In genomic region chr4:107988763-107989035, GRCh38 we compare ENCODE assay signal across 11 cellular contexts. TPM values are rescaled to one million over a fixed set of nuclear protein-coding genes. Genes with fewer than 3 reads are reported as not detected.
DNase-seq lines count a peak whose midpoint lies in the region; ATAC-seq and TF ChIP-seq lines count a peak whose summit lies in the region.
"Had no signal": no experiment of that assay in that cellular context is flagged by ENCODE, and none has a peak within 500 bp of the region (broad histone marks: within the 10 kb centered on the region; RNA-seq: fewer than 3 reads in every experiment).

No MANE protein-coding gene starts in this region.

- H3K27me3 ChIP-seq in BLaER1 treated with 17β-estradiol and CSF1 and Interleukin-3, amounts not matched to agents 10 nM and 100 nM, result no peaks in the 10 kb centered on the region
- H3K27me3 ChIP-seq: adrenal gland had no signal

- DNase-seq in GM12865 (ENCODE audit: low read depth), result no peak
- no peak for DNase-seq in T-helper 17 cell
- DNase-seq in memory B cell (ENCODE audit: low spot score in 2 of 2), result no peak
- no peak for DNase-seq in SIG-M5 treated with dmso at 0.1 percent for 504 hours (lab: John Stamatoyannopoulos, UW; ENCODE audit: unreplicated experiment)
- no peak for DNase-seq in NCI-H128 (lab: John Stamatoyannopoulos, UW; ENCODE audit: unreplicated experiment)
- DNase-seq in SW 1271 (lab: John Stamatoyannopoulos, UW), result no peak
- DNase-seq: EL; stimulated activated naive CD8-positive, alpha-beta T cell treated with anti-CD3 and anti-CD28 coated beads, Interleukin-15, Interleukin-2, amounts not matched to agents 100 U/mL and 50 U/mL, for 24 hours had no signal

- no peaks in the 10 kb centered on the region for H3K27me3 Mint-ChIP-seq in T-helper 17 cell
- no peaks in the 10 kb centered on the region for H3K27me3 Mint-ChIP-seq in memory B cell

- H3K36me3 ChIP-seq in BLaER1 treated with 17β-estradiol and CSF1 and Interleukin-3, amounts not matched to agents 10 nM and 100 nM, result no peaks in the 10 kb centered on the region; a peak in 1 of 22 replicates
- H3K36me3 ChIP-seq: adrenal gland had no signal

- H3K4me1 ChIP-seq in BLaER1 treated with 17β-estradiol and CSF1 and Interleukin-3, amounts not matched to agents 10 nM and 100 nM, result peaks cover 38 to 54% (median 41%) of the 10 kb centered on the region in 10 experiments

- no peak overlapping the region for H3K27ac ChIP-seq in BLaER1 treated with 17β-estradiol and CSF1 and Interleukin-3, amounts not matched to agents 10 nM and 100 nM

- H3K36me3 Mint-ChIP-seq in T-helper 17 cell (ENCODE audit: low read depth), result no peaks in the 10 kb centered on the region
- no peaks in the 10 kb centered on the region for H3K36me3 Mint-ChIP-seq in memory B cell

- H4K20me1 ChIP-seq in BLaER1 treated with 17β-estradiol and CSF1 and Interleukin-3, amounts not matched to agents 10 nM and 100 nM, result peaks cover 0 to 31% (median 17%) of the 10 kb centered on the region in 11 experiments; a peak in 11 of 22 replicates

- H3K9me3 ChIP-seq in BLaER1 treated with 17β-estradiol and CSF1 and Interleukin-3, amounts not matched to agents 10 nM and 100 nM (replicated peaks in 1 of 11), result no peaks in the 10 kb centered on the region
- H3K9me3 ChIP-seq in T-helper 17 cell (ENCODE audit: control insufficient read depth, low read length, poor library complexity, severe bottlenecking), result no peaks in the 10 kb centered on the region
- H3K9me3 ChIP-seq: adrenal gland had no signal

- no peaks in the 10 kb centered on the region for H3K9me3 Mint-ChIP-seq in memory B cell

- H3K4me1 Mint-ChIP-seq in T-helper 17 cell (peaks cover 18% of the 10 kb centered on the region), memory B cell (peaks cover 29% of the 10 kb centered on the region)

- H3K4me3 Mint-ChIP-seq in T-helper 17 cell, result peak overlapping the region; percentile 9
- H3K4me3 Mint-ChIP-seq in memory B cell, result no peak overlapping the region

- H3K4me2 ChIP-seq in BLaER1 treated with 17β-estradiol and CSF1 and Interleukin-3, amounts not matched to agents 10 nM and 100 nM, result peak overlapping the region; percentile 80 to 92 (median 86); a peak in 20 of 22 replicates

- ATAC-seq in T-helper 17 cell, result no peak
- no peak for ATAC-seq in memory B cell (ENCODE audit: low read depth)
- ATAC-seq in HG02610 (IDR thresholded peaks at IDR 0.05; ENCODE audit: unreplicated experiment), result no peak

- no peak for TF ChIP-seq CTCF in GM12865 (IDR thresholded peaks at IDR 0.05; ENCODE audit: insufficient read depth, low read depth, low read length, missing control alignments)

- no peak overlapping the region for H3K27ac Mint-ChIP-seq in T-helper 17 cell
- H3K27ac Mint-ChIP-seq in memory B cell, result peak overlapping the region; percentile 41

- H3K9ac ChIP-seq in BLaER1 treated with 17β-estradiol and CSF1 and Interleukin-3, amounts not matched to agents 10 nM and 100 nM, result no peak overlapping the region; a peak in 1 of 22 replicates

- peak overlapping the region in 2 of 10 experiments; percentile 82 to 85; a peak in 3 of 20 replicates for H3K4me3 ChIP-seq in BLaER1 treated with 17β-estradiol and CSF1 and Interleukin-3, amounts not matched to agents 10 nM and 100 nM
- H3K4me3 ChIP-seq in GM12865 (ENCODE audit: low read depth, low read length), result peak overlapping the region; percentile 91

RNA-seq across cellular contexts. Expression of gene HADH, which starts 1.0 kb away (rescaled TPM):
- total RNA-seq in T-helper 17 cell, result 10 to 100 TPM; 10.5 to 13.3 TPM

RNA-seq across cellular contexts. Expression of gene CYP2U1, which starts 57.4 kb away (rescaled TPM):
- 1 to 10 TPM in 1 of 2 donors, under 1 TPM in 1; 0.96 to 2.8 TPM for total RNA-seq in T-helper 17 cell
